Comparison of ENCODE assay signal across 11 cellular contexts in genomic region chr10:89529711-89530110, GRCh38. TPM values are rescaled to one million over a fixed set of nuclear protein-coding genes. Genes with fewer than 3 reads are reported as not detected.
"Had no signal": no experiment of that assay in that cellular context is flagged by ENCODE, and none has a peak within 500 bp of the region (broad histone marks: within the 10 kb centered on the region; RNA-seq: fewer than 3 reads in every experiment).

No MANE protein-coding gene starts in this region.

RNA-seq across cellular contexts. Expression of gene SLC16A12, which starts 5.7 kb away (rescaled TPM):
- total RNA-seq: activated B cell treated with CpG ODN at 0.5 μM for 24 hours; activated CD4-positive, alpha-beta memory T cell treated with anti-CD3 and anti-CD28 coated beads for 36 hours; activated naive CD4-positive, alpha-beta T cell treated with anti-CD3 and anti-CD28 coated beads for 36 hours; activated naive CD4-positive, alpha-beta T cell treated with anti-CD3 and anti-CD28 coated beads, Interleukin-2, amount 50 U/mL, for 72 hours; activated T-cell treated with anti-CD3 and anti-CD28 coated beads, Interleukin-2, amount 50 U/mL, for 4 hours; activated T-helper 1 cell treated with anti-CD3 and anti-CD28 coated beads, Interleukin-12 subunit alpha, Interleukin-12 subunit beta, Interleukin-2, Interleukin-4 antibody, amounts not matched to agents 30 ng/mL and 10 ng/mL and 1 ng/mL, durations not matched to agents 14 hours and 24 hours and 36 hours; ascending aorta; PC-3; SK-MEL-5; T-cell; T-helper 17 cell had no signal
